Comparison of ENCODE assay signal across 12 cellular contexts in the genomic region with DNA sequence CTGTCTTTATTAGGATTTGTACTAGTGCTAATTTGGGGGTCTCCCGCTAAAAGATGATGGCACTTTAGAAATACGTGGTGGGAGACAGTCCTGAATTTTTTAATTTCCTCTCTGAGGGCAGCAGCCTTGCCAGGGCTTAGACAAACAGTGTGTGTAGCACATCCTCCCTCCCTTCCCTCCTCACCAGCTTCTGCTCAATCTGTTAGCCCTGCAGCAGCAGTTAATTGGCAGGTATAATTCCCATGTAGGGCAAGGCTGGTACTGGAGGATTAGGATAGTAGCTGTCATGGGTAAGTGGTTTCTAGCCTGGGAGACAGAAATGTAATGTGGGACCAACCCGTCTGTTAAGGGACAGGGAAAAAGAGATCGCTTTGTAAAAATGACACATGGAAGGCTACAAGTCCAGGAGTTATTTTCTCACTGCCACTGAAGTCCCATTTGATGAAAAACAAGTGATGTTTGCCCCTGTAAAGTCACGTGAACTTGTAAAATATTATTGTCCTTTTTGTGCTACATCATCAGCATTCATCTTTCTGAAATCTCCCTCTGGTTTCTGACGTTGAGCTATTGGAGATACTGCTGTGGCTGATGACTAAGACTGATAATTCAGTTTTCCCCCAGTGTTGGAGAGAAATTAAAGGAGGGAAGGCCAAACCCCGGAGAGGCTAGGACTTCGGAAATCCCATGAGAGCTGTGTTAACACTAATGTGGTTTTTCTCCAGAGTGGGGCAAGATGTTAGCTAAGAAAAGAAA. TPM values are rescaled to one million over a fixed set of nuclear protein-coding genes. Genes with fewer than 3 reads are reported as not detected.
DNase-seq lines count a peak whose midpoint lies in the region; ATAC-seq, FAIRE-seq and TF ChIP-seq lines count a peak whose summit lies in the region.
"Had no signal": no experiment of that assay in that cellular context is flagged by ENCODE, and none has a peak within 500 bp of the region (broad histone marks: within the 10 kb centered on the region; RNA-seq: fewer than 3 reads in every experiment).

No MANE protein-coding gene starts in this region.

- H4K8ac ChIP-seq in mesenchymal stem cell (ENCODE audit: low read length): no peak overlapping the region

- DNase-seq in D721Med (ENCODE audit: insufficient read length, low spot score) (no peak), HTR-8/SVneo (ENCODE audit: insufficient read length, low spot score) (no peak), amniotic epithelial cell (ENCODE audit: low read depth) (peak; percentile 93), mesenchymal stem cell (peak; percentile 23), posterior vena cava (ENCODE audit: low spot score) (no peak), neural progenitor cell (ENCODE audit: low spot score) (no peak), glomerular visceral epithelial cell (ENCODE audit: extremely low spot score) (no peak)
- DNase-seq: DND-41, NCI-H187, right lobe of liver had no signal

- H3K14ac ChIP-seq in mesenchymal stem cell (ENCODE audit: low read length in 2 of 2): no peak overlapping the region

- H4K91ac ChIP-seq in mesenchymal stem cell (ENCODE audit: low read length): no peak overlapping the region

- no peak overlapping the region for H2BK5ac ChIP-seq in mesenchymal stem cell (ENCODE audit: low read depth, low read length, poor library complexity, severe bottlenecking)

- no peak for ATAC-seq in HG03457 (IDR thresholded peaks at IDR 0.05; ENCODE audit: unreplicated experiment)
- ATAC-seq: Panc1 had no signal

- H3K4me2 ChIP-seq in mesenchymal stem cell (ENCODE audit: low read length, poor library complexity, severe bottlenecking) (no peak overlapping the region), neural progenitor cell (no peak overlapping the region)

- peaks cover 33% of the 10 kb centered on the region for H3K79me2 ChIP-seq in neural progenitor cell (ENCODE audit: low read depth)

- WGBS in mesenchymal stem cell: 75% methylated on average over 7 of the region's 8 CpGs

- H2BK12ac ChIP-seq in mesenchymal stem cell (ENCODE audit: low read length in 2 of 2): no peak overlapping the region

- H3K4me3 Mint-ChIP-seq in neural progenitor cell: no peak overlapping the region

- no peaks in the 10 kb centered on the region for H4K20me1 ChIP-seq in neural progenitor cell (ENCODE audit: low read depth)

- peaks cover 22% of the 10 kb centered on the region for H3K4me1 Mint-ChIP-seq in neural progenitor cell

- H3K27me3 ChIP-seq in mesenchymal stem cell (ENCODE audit: control insufficient read depth in 1 of 2, insufficient read depth in 1 of 2, low read length in 2 of 2): no peaks in the 10 kb centered on the region
- no peaks in the 10 kb centered on the region for H3K27me3 ChIP-seq in neural progenitor cell
- H3K27me3 ChIP-seq: right lobe of liver had no signal

- peaks cover 12 to 41% of the 10 kb centered on the region in 2 experiments for H3K36me3 ChIP-seq in mesenchymal stem cell (ENCODE audit: control insufficient read depth in 1 of 2, insufficient read depth in 2 of 2, low read depth in 1 of 2, low read length in 2 of 2)
- peaks cover 4% of the 10 kb centered on the region for H3K36me3 ChIP-seq in neural progenitor cell

- H3K9me3 Mint-ChIP-seq in neural progenitor cell: no peaks in the 10 kb centered on the region

- H2AK5ac ChIP-seq in mesenchymal stem cell (ENCODE audit: low read length, severe bottlenecking): no peak overlapping the region

- peaks cover 26% of the 10 kb centered on the region for H3K79me1 ChIP-seq in mesenchymal stem cell (replicated peaks; ENCODE audit: low read length, poor library complexity, severe bottlenecking)

- H3K27ac Mint-ChIP-seq in neural progenitor cell: no peak overlapping the region

- TF ChIP-seq CTCF in D721Med (IDR thresholded peaks at IDR 0.05; ENCODE audit: insufficient read depth, missing control alignments) (no peak), neural progenitor cell (IDR thresholded peaks at IDR 0.05) (no peak)

- FAIRE-seq in D721Med (lab: Jason Lieb, UNC) (peak; percentile 66), HTR-8/SVneo (lab: Jason Lieb, UNC) (peak; percentile 4)

- no peak overlapping the region for H3K27ac ChIP-seq in mesenchymal stem cell (ENCODE audit: low read length, poor library complexity, severe bottlenecking)
- no peak overlapping the region for H3K27ac ChIP-seq in neural progenitor cell
- H3K27ac ChIP-seq: right lobe of liver had no signal

- no peak overlapping the region for H3K4ac ChIP-seq in mesenchymal stem cell (ENCODE audit: low read depth in 1 of 2, low read length in 2 of 2)

- H2AFZ ChIP-seq in mesenchymal stem cell (ENCODE audit: low read depth, low read length) (no peak overlapping the region), neural progenitor cell (replicated peaks) (no peak overlapping the region)

- H3K4me1 ChIP-seq in mesenchymal stem cell (ENCODE audit: control insufficient read depth, insufficient read depth, low read depth, low read length) (peaks cover 2% of the 10 kb centered on the region), neural progenitor cell (peaks cover 33% of the 10 kb centered on the region)

- no peak overlapping the region for H3K4me3 ChIP-seq in mesenchymal stem cell (ENCODE audit: insufficient read depth in 1 of 2, low read depth in 1 of 2, low read length in 2 of 2)
- H3K4me3 ChIP-seq in neural progenitor cell: no peak overlapping the region
- H3K4me3 ChIP-seq: right lobe of liver had no signal

- peaks cover 29% of the 10 kb centered on the region for H3K36me3 Mint-ChIP-seq in neural progenitor cell

- peak overlapping the region; percentile 21 for H3K9ac ChIP-seq in mesenchymal stem cell (ENCODE audit: low read length)
- no peak overlapping the region for H3K9ac ChIP-seq in neural progenitor cell

- H3K9me3 ChIP-seq in mesenchymal stem cell (ENCODE audit: control insufficient read depth, low read length) (no peaks in the 10 kb centered on the region), neural progenitor cell (ENCODE audit: low read depth) (no peaks in the 10 kb centered on the region)
- H3K9me3 ChIP-seq: right lobe of liver had no signal

- H3K18ac ChIP-seq in mesenchymal stem cell (ENCODE audit: low read depth in 1 of 2, low read length in 2 of 2): peak overlapping the region in 1 of 2 experiments; percentile 5

- intact Hi-C loops in posterior vena cava (cut with DNase I): no loop called here

- no peak overlapping the region for H2BK120ac ChIP-seq in mesenchymal stem cell (ENCODE audit: low read depth, low read length)

- H3F3A ChIP-seq in neural progenitor cell (ENCODE audit: low read depth): peaks cover 14% of the 10 kb centered on the region

- no peak overlapping the region for H3K23ac ChIP-seq in mesenchymal stem cell (ENCODE audit: low read length in 2 of 2)

- H3K27me3 Mint-ChIP-seq in neural progenitor cell (ENCODE audit: insufficient read depth, low read depth): no peaks in the 10 kb centered on the region

- no peak overlapping the region for H2BK15ac ChIP-seq in mesenchymal stem cell (ENCODE audit: low read depth, poor library complexity, severe bottlenecking)

RNA-seq across cellular contexts. Expression of gene CTNNBL1, which starts 40.6 kb away (rescaled TPM):
- 60.8 TPM for polyA plus RNA-seq in mesenchymal stem cell (2013, experiment 1 of 2)
- polyA plus RNA-seq in mesenchymal stem cell (2013, experiment 2 of 2): 60.9 TPM
- total RNA-seq in posterior vena cava (10 to 100 TPM; 44.1 to 54.0 TPM), neural progenitor cell (ENCODE audit: low replicate concordance) (44.7 and 54.5 TPM in 2 replicates)

Comparison
In these comparisons a context has a peak if more than half of its experiments do, and no peak if none do; other contexts are left out.
1. DNase-seq: peak in amniotic epithelial cell (single experiment) and mesenchymal stem cell (single experiment); none in D721Med (single experiment), HTR-8/SVneo (single experiment), posterior vena cava (single experiment), neural progenitor cell (single experiment) and glomerular visceral epithelial cell (single experiment).